In the genomic region with DNA sequence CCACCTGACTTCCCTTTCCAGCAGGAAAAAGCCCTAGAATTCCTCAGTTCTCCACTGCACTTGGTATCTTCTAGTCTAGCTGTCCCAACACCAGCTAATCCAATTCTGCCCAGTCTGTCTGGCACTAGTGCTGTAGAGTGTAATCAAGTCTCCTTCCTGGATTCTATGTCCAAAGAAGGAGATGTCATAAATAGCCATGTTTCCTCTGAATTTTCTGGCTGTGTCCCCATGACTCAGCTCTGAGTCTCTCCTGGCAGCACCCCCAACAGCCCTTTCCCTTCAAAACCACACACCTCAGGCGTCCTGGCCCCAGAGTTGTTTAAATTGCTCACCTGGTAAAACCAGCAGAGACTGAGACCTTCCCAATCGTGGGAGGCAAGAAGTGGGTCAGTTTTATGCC, we compare ENCODE assay signal across 24 cellular contexts.
DNase-seq lines count a peak whose midpoint lies in the region; FAIRE-seq and TF ChIP-seq lines count a peak whose summit lies in the region.
"Had no signal": no experiment of that assay in that cellular context is flagged by ENCODE, and none has a peak within 500 bp of the region (broad histone marks: within the 10 kb centered on the region; RNA-seq: fewer than 3 reads in every experiment).

No MANE protein-coding gene starts in this region.

- no peaks in the 10 kb centered on the region for H3K36me3 ChIP-seq in MG63
- no peaks in the 10 kb centered on the region for H3K36me3 ChIP-seq in bronchial epithelial cell (ENCODE audit: control insufficient read depth, insufficient read depth, low read length)
- no peaks in the 10 kb centered on the region for H3K36me3 ChIP-seq in kidney epithelial cell (ENCODE audit: control insufficient read depth, insufficient read depth, low read length)
- H3K36me3 ChIP-seq in Caco-2 (ENCODE audit: control insufficient read depth, insufficient read depth, low read length): no peaks in the 10 kb centered on the region
- H3K36me3 ChIP-seq: Peyer's patch had no signal

- H3K27ac Mint-ChIP-seq in Caco-2 (ENCODE audit: unreplicated experiment): no peak overlapping the region
- H3K27ac Mint-ChIP-seq: activated naive CD4-positive, alpha-beta T cell treated with anti-CD3 and anti-CD28 coated beads for 36 hours had no signal

- H3K4me1 Mint-ChIP-seq in Caco-2 (ENCODE audit: low read depth, unreplicated experiment): no peaks in the 10 kb centered on the region

- no peaks in the 10 kb centered on the region for H3K9me3 Mint-ChIP-seq in Caco-2 (ENCODE audit: unreplicated experiment)
- H3K9me3 Mint-ChIP-seq: activated naive CD4-positive, alpha-beta T cell treated with anti-CD3 and anti-CD28 coated beads for 36 hours; activated T-cell treated with anti-CD3 and anti-CD28 coated beads, Interleukin-2, amount 50 U/mL, for 4 hours had no signal

- BruUV-seq in Caco-2 (replicated peaks; lab: Mats Ljungman, UMichigan): no TSS peak

- H3K4me1 ChIP-seq in Caco-2: no peaks in the 10 kb centered on the region
- H3K4me1 ChIP-seq: Peyer's patch had no signal

- H3K9me3 ChIP-seq in MG63: peaks cover 2% of the 10 kb centered on the region
- H3K9me3 ChIP-seq in Caco-2: no peaks in the 10 kb centered on the region
- H3K9me3 ChIP-seq: Peyer's patch had no signal

- CTCF ChIA-PET in Caco-2 (lab: Charles Lee): no interaction called here

- POLR2A ChIA-PET in Caco-2 (lab: Charles Lee): no interaction called here

- intact Hi-C loops in Caco-2 (cut with micrococcal nuclease; ENCODE audit: unreplicated experiment): no loop called here

- peaks cover 2% of the 10 kb centered on the region for H3K27me3 Mint-ChIP-seq in Caco-2 (ENCODE audit: insufficient read depth, unreplicated experiment)

- TF ChIP-seq CTCF in bronchial epithelial cell (IDR thresholded peaks at IDR 0.05; ENCODE audit: insufficient read depth, low read length, severe bottlenecking) (no peak), kidney epithelial cell (IDR thresholded peaks at IDR 0.05; ENCODE audit: insufficient read depth, low read length, poor library complexity, severe bottlenecking) (no peak), Caco-2 (IDR thresholded peaks at IDR 0.05; ENCODE audit: insufficient read depth in 1 of 2, low read depth in 1 of 2, low read length in 1 of 2, severe bottlenecking in 1 of 2, unreplicated experiment in 1 of 2) (no peak)

- DNase-seq in AG08396 (ENCODE audit: low spot score): peak; percentile 23
- DNase-seq in MG63: peak; percentile 94
- DNase-seq in bronchial epithelial cell (ENCODE audit: low read depth): peak; percentile 91
- peak; percentile 9 for DNase-seq in kidney epithelial cell (ENCODE audit: low read depth)
- no peak for DNase-seq in activated CD4-positive, alpha-beta T cell treated with anti-CD3 and anti-CD28 coated beads, Interleukin-2, amount 50 U/mL, for 1 hour
- no peak for DNase-seq in iPS-NIHi7 (ENCODE audit: extremely low spot score)
- DNase-seq in activated CD4-positive, CD25-positive, alpha-beta regulatory T cell treated with anti-CD3 and anti-CD28 coated beads, Interleukin-2, amount 50 U/mL, for 72 hours: no peak
- no peak for DNase-seq in Caco-2
- DNase-seq: activated CD4-positive, alpha-beta T cell treated with anti-CD3 and anti-CD28 coated beads for 1 hour; activated CD8-positive, alpha-beta memory T cell treated with anti-CD3 and anti-CD28 coated beads for 24 hours; activated naive CD4-positive, alpha-beta T cell treated with anti-CD3 and anti-CD28 coated beads for 36 hours; activated T-cell treated with anti-CD3 and anti-CD28 coated beads, Interleukin-2, amount 50 U/mL, for 4 hours; amygdala; islet precursor cell; NCI-H1105; NCI-H2081 treated with DMSO at 0.1 percent for 48 hours; NK-92 treated with Interleukin-12 subunit alpha and Interleukin-12 subunit beta, amount 100 ng/mL, for 24 hours; Peyer's patch; right cardiac atrium; stimulated activated CD4-positive, alpha-beta T cell treated with anti-CD3 and anti-CD28 coated beads, Interleukin-15, amount 100 ng/mL, for 24 hours had no signal

- no peak for FAIRE-seq in bronchial epithelial cell (lab: Jason Lieb, UNC)
- FAIRE-seq: GM12891, H1 had no signal

- H3K4me3 Mint-ChIP-seq in Caco-2 (ENCODE audit: unreplicated experiment): no peak overlapping the region
- H3K4me3 Mint-ChIP-seq: activated naive CD4-positive, alpha-beta T cell treated with anti-CD3 and anti-CD28 coated beads for 36 hours; activated T-cell treated with anti-CD3 and anti-CD28 coated beads, Interleukin-2, amount 50 U/mL, for 4 hours had no signal

- H3K4me3 ChIP-seq in MG63: no peak overlapping the region
- no peak overlapping the region for H3K4me3 ChIP-seq in bronchial epithelial cell (ENCODE audit: low read depth, low read length)
- no peak overlapping the region for H3K4me3 ChIP-seq in kidney epithelial cell (ENCODE audit: low read depth, low read length)
- no peak overlapping the region for H3K4me3 ChIP-seq in Caco-2 (ENCODE audit: low read depth, low read length)
- H3K4me3 ChIP-seq: hepatocyte, lung, Peyer's patch had no signal

- H3K27me3 ChIP-seq in MG63: no peaks in the 10 kb centered on the region
- H3K27me3 ChIP-seq in bronchial epithelial cell (ENCODE audit: control insufficient read depth, insufficient read depth, low read length): no peaks in the 10 kb centered on the region
- no peaks in the 10 kb centered on the region for H3K27me3 ChIP-seq in kidney epithelial cell (ENCODE audit: control insufficient read depth, insufficient read depth, low read length)
- no peaks in the 10 kb centered on the region for H3K27me3 ChIP-seq in Caco-2 (replicated peaks; ENCODE audit: control insufficient read depth, insufficient read depth, low read length)
- H3K27me3 ChIP-seq: hepatocyte, Peyer's patch had no signal

- H3K36me3 Mint-ChIP-seq in Caco-2 (ENCODE audit: insufficient read depth, unreplicated experiment): no peaks in the 10 kb centered on the region

Comparison
In these comparisons a context has a peak if more than half of its experiments do, and no peak if none do; other contexts are left out.
1. DNase-seq: peak in AG08396 (single experiment), MG63 (single experiment), bronchial epithelial cell (single experiment) and kidney epithelial cell (single experiment); none in activated CD4-positive, alpha-beta T cell treated with anti-CD3 and anti-CD28 coated beads, Interleukin-2, amount 50 U/mL, for 1 hour (single experiment), iPS-NIHi7 (single experiment), activated CD4-positive, CD25-positive, alpha-beta regulatory T cell treated with anti-CD3 and anti-CD28 coated beads, Interleukin-2, amount 50 U/mL, for 72 hours (single experiment) and Caco-2 (0 of 2).